9 cellular contexts compared by ENCODE assay signal in the genomic region with DNA sequence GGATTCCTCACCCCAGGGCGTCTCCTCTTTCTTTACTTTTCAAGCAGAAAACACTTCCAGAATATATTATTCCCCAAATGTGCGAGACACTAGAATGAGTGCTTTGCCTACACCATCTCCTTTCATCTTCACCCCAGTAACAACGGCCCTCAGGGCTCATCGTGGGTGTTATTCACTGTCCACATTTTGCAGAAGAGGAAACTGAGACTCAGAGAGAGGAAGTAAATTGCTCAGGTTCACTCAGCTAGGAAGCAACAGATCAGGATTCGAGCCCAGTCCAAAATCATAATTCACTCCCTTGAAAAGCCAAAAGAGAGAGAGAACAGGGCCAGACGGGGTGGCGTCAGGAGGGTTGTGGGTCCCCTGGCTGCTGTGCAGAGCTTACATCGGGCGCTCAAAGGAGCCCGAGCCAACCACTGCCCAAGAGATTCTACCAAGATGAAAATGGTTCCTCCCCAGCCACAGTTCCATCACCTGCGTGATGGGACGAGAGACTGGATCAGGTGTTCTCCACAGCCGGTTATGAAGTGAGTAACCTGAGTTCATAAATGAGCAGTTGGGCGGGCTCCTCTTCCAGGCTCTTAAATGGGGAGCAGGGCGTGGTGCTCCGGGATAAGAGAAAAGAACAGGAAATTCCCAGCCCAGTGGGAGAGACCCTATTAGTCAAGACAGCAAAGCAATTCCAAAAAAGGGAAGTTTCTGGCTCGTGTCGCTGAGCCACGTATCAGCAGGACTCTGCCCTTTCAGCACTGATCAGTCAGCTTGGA. TPM values are rescaled to one million over a fixed set of nuclear protein-coding genes. Genes with fewer than 3 reads are reported as not detected.
DNase-seq lines count a peak whose midpoint lies in the region; ATAC-seq and TF ChIP-seq lines count a peak whose summit lies in the region.
"Had no signal": no experiment of that assay in that cellular context is flagged by ENCODE, and none has a peak within 500 bp of the region (broad histone marks: within the 10 kb centered on the region; RNA-seq: fewer than 3 reads in every experiment).

No MANE protein-coding gene starts in this region.

- peaks cover 60% of the 10 kb centered on the region for H3K4me1 Mint-ChIP-seq in dendritic cell treated with granulocyte-macrophage colony-stimulating factor and Interleukin-4, amounts not matched to agents 40 ng/mL and 50 ng/mL, for 4 days (ENCODE audit: low read depth)
- H3K4me1 Mint-ChIP-seq in naive B cell (peaks cover 15 to 23% (median 23%) of the 10 kb centered on the region in 3 donors), HFFc6 (ENCODE audit: low read depth) (peaks cover 38% of the 10 kb centered on the region)

- H3K27me3 Mint-ChIP-seq in dendritic cell treated with granulocyte-macrophage colony-stimulating factor and Interleukin-4, amounts not matched to agents 40 ng/mL and 50 ng/mL, for 4 days: no peaks in the 10 kb centered on the region
- H3K27me3 Mint-ChIP-seq in naive B cell (no peaks in the 10 kb centered on the region), HFFc6 (ENCODE audit: insufficient read depth) (peaks cover 2% of the 10 kb centered on the region; the same call in 1 of the 2 replicates)

- H3K9me3 Mint-ChIP-seq in dendritic cell treated with granulocyte-macrophage colony-stimulating factor and Interleukin-4, amounts not matched to agents 40 ng/mL and 50 ng/mL, for 4 days: no peaks in the 10 kb centered on the region
- H3K9me3 Mint-ChIP-seq in naive B cell (peaks cover 0 to 3% (median 0%) of the 10 kb centered on the region in 7 donors), HFFc6 (no peaks in the 10 kb centered on the region)

- H3K27ac Mint-ChIP-seq in dendritic cell treated with granulocyte-macrophage colony-stimulating factor and Interleukin-4, amounts not matched to agents 40 ng/mL and 50 ng/mL, for 4 days: peak overlapping the region; percentile 77
- H3K27ac Mint-ChIP-seq in naive B cell (peak overlapping the region; percentile 5 to 63 (median 20)), HFFc6 (no peak overlapping the region)

- peak overlapping the region; percentile 47 for H3K4me3 Mint-ChIP-seq in dendritic cell treated with granulocyte-macrophage colony-stimulating factor and Interleukin-4, amounts not matched to agents 40 ng/mL and 50 ng/mL, for 4 days
- H3K4me3 Mint-ChIP-seq in naive B cell (peak overlapping the region in 5 of 8 donors; percentile 16 to 89 (median 21)), HFFc6 (no peak overlapping the region)

- intact Hi-C loops in dendritic cell treated with granulocyte-macrophage colony-stimulating factor and Interleukin-4, amounts not matched to agents 40 ng/mL and 50 ng/mL, for 4 days (cut with micrococcal nuclease): loop anchor here (5.0 kb wide), 1 partner anchor 38 kb away; no protein-coding TSS in a partner anchor

- no peak for TF ChIP-seq CTCF in HFFc6 (IDR thresholded peaks at IDR 0.05)

- peak; percentile 89 for DNase-seq in CD1c-positive myeloid dendritic cell (ENCODE audit: extremely low spot score)
- DNase-seq in Kasumi-1 (lab: John Stamatoyannopoulos, UW): peak; percentile 36 to 49
- no peak for DNase-seq in naive B cell
- DNase-seq in HFFc6: no peak
- no peak for DNase-seq in RKO (ENCODE audit: low spot score)
- no peak for DNase-seq in nucleus accumbens (lab: John Stamatoyannopoulos, UW)
- DNase-seq: activated CD4-positive, alpha-beta T cell treated with anti-CD3 and anti-CD28 coated beads, Interleukin-2, amount 50 U/mL, for 1 hour had no signal

- ATAC-seq in naive B cell (ENCODE audit: low read depth in 2 of 2): peak in 1 of 2 donors; percentile 39
- ATAC-seq in SK-N-SH treated with all-trans-retinoic acid at 6 μM for 48 hours: no peak

- H3K36me3 Mint-ChIP-seq in dendritic cell treated with granulocyte-macrophage colony-stimulating factor and Interleukin-4, amounts not matched to agents 40 ng/mL and 50 ng/mL, for 4 days (ENCODE audit: low read depth): no peaks in the 10 kb centered on the region
- no peaks in the 10 kb centered on the region for H3K36me3 Mint-ChIP-seq in naive B cell
- no peaks in the 10 kb centered on the region for H3K36me3 Mint-ChIP-seq in HFFc6 (ENCODE audit: low read depth)

TF ChIP-seq in SK-N-SH treated with all-trans-retinoic acid at 6 μM for 48 hours, 23 proteins besides CTCF, POLR2A, EP300 and RAD21:
- TF ChIP-seq TCF4 (CRISPR knock-in tag; IDR thresholded peaks at IDR 0.05; ENCODE audit: borderline replicate concordance) (no peak), RARB (CRISPR knock-in tag; IDR thresholded peaks at IDR 0.05) (no peak), ESRRG (CRISPR knock-in tag; IDR thresholded peaks at IDR 0.05) (no peak), ZNF565 (CRISPR knock-in tag; conservative IDR thresholded peaks at IDR 0.05; ENCODE audit: low read depth) (no peak), SNAI2 (CRISPR knock-in tag; IDR thresholded peaks at IDR 0.05) (no peak), OSR1 (CRISPR knock-in tag; IDR thresholded peaks at IDR 0.05) (no peak), ZFP30 (CRISPR knock-in tag; IDR thresholded peaks at IDR 0.05) (no peak), CSDC2 (CRISPR knock-in tag; IDR thresholded peaks at IDR 0.05) (no peak), ISL1 (CRISPR knock-in tag; IDR thresholded peaks at IDR 0.05) (no peak), POU6F1 (CRISPR knock-in tag; IDR thresholded peaks at IDR 0.05; ENCODE audit: borderline replicate concordance, low read depth) (no peak), PPARA (CRISPR knock-in tag; IDR thresholded peaks at IDR 0.05; ENCODE audit: borderline replicate concordance) (no peak), ARNTL (CRISPR knock-in tag; IDR thresholded peaks at IDR 0.05; ENCODE audit: borderline replicate concordance, low read depth) (no peak), ZNF8 (CRISPR knock-in tag; IDR thresholded peaks at IDR 0.05) (no peak), GLIS3 (CRISPR knock-in tag; IDR thresholded peaks at IDR 0.05) (no peak)
- TF ChIP-seq, protein P1, sequence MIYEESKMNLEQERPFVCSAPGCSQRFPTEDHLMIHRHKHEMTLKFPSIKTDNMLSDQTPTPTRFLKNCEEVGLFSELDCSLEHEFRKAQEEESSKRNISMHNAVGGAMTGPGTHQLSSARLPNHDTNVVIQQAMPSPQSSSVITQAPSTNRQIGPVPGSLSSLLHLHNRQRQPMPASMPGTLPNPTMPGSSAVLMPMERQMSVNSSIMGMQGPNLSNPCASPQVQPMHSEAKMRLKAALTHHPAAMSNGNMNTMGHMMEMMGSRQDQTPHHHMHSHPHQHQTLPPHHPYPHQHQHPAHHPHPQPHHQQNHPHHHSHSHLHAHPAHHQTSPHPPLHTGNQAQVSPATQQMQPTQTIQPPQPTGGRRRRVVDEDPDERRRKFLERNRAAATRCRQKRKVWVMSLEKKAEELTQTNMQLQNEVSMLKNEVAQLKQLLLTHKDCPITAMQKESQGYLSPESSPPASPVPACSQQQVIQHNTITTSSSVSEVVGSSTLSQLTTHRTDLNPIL (CRISPR knock-in tag; IDR thresholded peaks at IDR 0.05; ENCODE audit: low read depth): no peak
- TF ChIP-seq, protein P2, sequence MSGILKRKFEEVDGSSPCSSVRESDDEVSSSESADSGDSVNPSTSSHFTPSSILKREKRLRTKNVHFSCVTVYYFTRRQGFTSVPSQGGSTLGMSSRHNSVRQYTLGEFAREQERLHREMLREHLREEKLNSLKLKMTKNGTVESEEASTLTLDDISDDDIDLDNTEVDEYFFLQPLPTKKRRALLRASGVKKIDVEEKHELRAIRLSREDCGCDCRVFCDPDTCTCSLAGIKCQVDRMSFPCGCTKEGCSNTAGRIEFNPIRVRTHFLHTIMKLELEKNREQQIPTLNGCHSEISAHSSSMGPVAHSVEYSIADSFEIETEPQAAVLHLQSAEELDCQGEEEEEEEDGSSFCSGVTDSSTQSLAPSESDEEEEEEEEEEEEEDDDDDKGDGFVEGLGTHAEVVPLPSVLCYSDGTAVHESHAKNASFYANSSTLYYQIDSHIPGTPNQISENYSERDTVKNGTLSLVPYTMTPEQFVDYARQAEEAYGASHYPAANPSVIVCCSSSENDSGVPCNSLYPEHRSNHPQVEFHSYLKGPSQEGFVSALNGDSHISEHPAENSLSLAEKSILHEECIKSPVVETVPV (CRISPR knock-in tag; IDR thresholded peaks at IDR 0.05): no peak

RNA-seq across cellular contexts. Expression of gene FLNB, which starts 48.6 kb away (rescaled TPM):
- 10 to 100 TPM in 3 of 6 donors, 1 to 10 TPM in 3; 3.2 to 14.6 (median 9.7) TPM for polyA plus RNA-seq in naive B cell (ENCODE audit: low read depth in 6 of 6)
- 100 to 1,000 TPM in 3 of 6 experiments, 10 to 100 TPM in 3; 93.8 to 117 (median 98.7) TPM for total RNA-seq in HFFc6 (2021; fragmentation: NEBNext Ultra II Directional; extraction: Animal tissue kit (Norgen Biotek cat#: 25700))

Comparison
In these comparisons a context has a peak if more than half of its experiments do, and no peak if none do; other contexts are left out.
1. DNase-seq: peak in CD1c-positive myeloid dendritic cell (single experiment) and Kasumi-1 (2 of 2); none in naive B cell (single experiment), HFFc6 (single experiment), RKO (single experiment) and nucleus accumbens (0 of 56).